In genomic region chr9:120742951-120743416, GRCh38 we compare ENCODE assay signal across 8 cellular contexts. TPM values are rescaled to one million over a fixed set of nuclear protein-coding genes. Genes with fewer than 3 reads are reported as not detected.
A peak's percentile ranks its signal among the peaks of the same experiment; 100 is the strongest.
DNase-seq lines count a peak whose midpoint lies in the region; ATAC-seq and TF ChIP-seq lines count a peak whose summit lies in the region.

No MANE protein-coding gene starts in this region.

- DNase-seq in D341Med (ENCODE audit: low spot score) = peak; percentile 61
- peak; percentile 49 for DNase-seq in NCI-H82 treated with DMSO at 0.1 percent for 48 hours (lab: John Stamatoyannopoulos, UW; ENCODE audit: unreplicated experiment)
- DNase-seq in dedifferentiated amniotic fluid mesenchymal stem cell (ENCODE audit: extremely low spot score) = peak; percentile 27
- DNase-seq in natural killer cell = no peak
- DNase-seq in T-helper 9 cell = no peak

- H3K4me3 Mint-ChIP-seq in natural killer cell = no peak overlapping the region

- H3K27me3 Mint-ChIP-seq in natural killer cell (ENCODE audit: low read depth in 2 of 2) = no peaks in the 10 kb centered on the region

- H3K36me3 Mint-ChIP-seq in natural killer cell = no peaks in the 10 kb centered on the region

- no peaks in the 10 kb centered on the region for H3K4me1 Mint-ChIP-seq in natural killer cell

- peak; percentile 61 for TF ChIP-seq CTCF in natural killer cell (IDR thresholded peaks at IDR 0.05)

- ATAC-seq in GM19351 (IDR thresholded peaks at IDR 0.05; ENCODE audit: unreplicated experiment) (peak; percentile 62), natural killer cell (peak; percentile 68 to 76 (median 72)), GM21447 (IDR thresholded peaks at IDR 0.05; ENCODE audit: unreplicated experiment) (no peak), HG02623 (IDR thresholded peaks at IDR 0.05; ENCODE audit: unreplicated experiment) (no peak)

- H3K9me3 Mint-ChIP-seq in natural killer cell = no peaks in the 10 kb centered on the region

- intact Hi-C loops in natural killer cell (cut with micrococcal nuclease) = no loop called here

- H3K27ac Mint-ChIP-seq in natural killer cell = no peak overlapping the region

RNA-seq across cellular contexts. Expression of gene MEGF9, which starts 28.7 kb away (rescaled TPM):
- 10 to 100 TPM; 17.5 to 25.9 (median 22.3) TPM for total RNA-seq in natural killer cell

RNA-seq across cellular contexts. Expression of gene FBXW2, which starts 50.2 kb away (rescaled TPM):
- 100 to 1,000 TPM in 1 of 3 donors, 10 to 100 TPM in 2; 88.3 to 122 (median 92.6) TPM for total RNA-seq in natural killer cell

Comparison
In these comparisons a context has a peak if more than half of its experiments do, and no peak if none do; other contexts are left out.
1. DNase-seq: peak in D341Med (single experiment), NCI-H82 treated with DMSO at 0.1 percent for 48 hours (single experiment) and dedifferentiated amniotic fluid mesenchymal stem cell (single experiment); none in natural killer cell (single experiment) and T-helper 9 cell (single experiment).
2. ATAC-seq: peak in GM19351 (single experiment) and natural killer cell (3 of 3); none in GM21447 (single experiment) and HG02623 (single experiment).